In the genomic region with DNA sequence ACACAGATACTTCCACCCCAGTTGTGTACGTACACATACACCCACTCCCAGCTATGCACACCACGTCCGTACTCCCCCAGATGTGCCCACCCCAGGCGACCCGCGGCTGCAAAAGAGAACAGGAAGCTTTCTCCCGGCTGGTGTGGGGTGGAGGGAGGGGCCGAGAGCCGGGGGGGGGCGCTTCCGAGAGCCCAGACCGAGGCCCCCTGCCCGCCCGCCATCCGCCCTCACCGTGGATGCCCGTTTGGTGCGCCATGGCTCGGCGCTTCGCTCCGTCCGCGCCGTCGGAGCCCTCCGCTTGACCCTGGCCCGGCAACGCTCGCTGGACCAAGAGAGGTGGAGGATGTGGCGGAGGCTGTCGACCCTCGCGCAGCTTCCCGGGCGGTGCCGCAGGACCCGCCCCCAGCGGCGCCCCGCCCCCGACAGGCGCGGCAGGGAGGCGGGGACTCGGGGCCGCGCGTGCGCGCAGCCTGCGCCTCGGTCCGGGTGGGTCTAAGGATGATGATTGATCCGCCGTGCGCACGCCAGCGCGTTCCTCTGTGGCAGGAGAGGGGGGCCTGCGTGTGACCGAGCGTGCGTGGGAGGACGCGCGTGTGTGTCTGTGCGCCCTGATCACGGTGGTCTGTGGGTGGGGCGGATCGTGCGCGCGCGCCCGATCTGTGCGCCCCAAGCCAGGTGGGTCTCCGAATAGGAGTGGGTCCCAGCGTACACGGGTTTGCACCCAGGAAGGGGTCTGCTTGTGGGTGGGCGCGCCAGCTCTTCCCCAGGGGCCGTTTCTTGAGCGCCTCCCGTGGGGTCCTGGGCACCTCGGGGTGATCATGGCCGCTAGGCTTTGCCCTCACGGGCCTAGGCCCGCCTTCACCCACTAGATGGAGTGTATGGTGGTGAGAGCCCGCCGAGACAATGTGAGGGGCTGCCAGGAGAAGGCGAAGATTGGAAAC, we compare ENCODE assay signal across 8 cellular contexts. TPM values are rescaled to one million over a fixed set of nuclear protein-coding genes. Genes with fewer than 3 reads are reported as not detected.
DNase-seq lines count a peak whose midpoint lies in the region; ATAC-seq and TF ChIP-seq lines count a peak whose summit lies in the region.

A gene (minus strand): TSS at position 398 of the 941 bp plus-strand sequence. CDS start 142 bp downstream, at position 256.

- no peaks in the 10 kb centered on the region for H3K27me3 Mint-ChIP-seq in effector memory CD8-positive, alpha-beta T cell

- H2AK5ac ChIP-seq in mesenchymal stem cell (ENCODE audit: low read length, severe bottlenecking): peak within 1 kb of the TSS; percentile 66

- CTCF ChIA-PET in activated CD8-positive, alpha-beta memory T cell treated with anti-CD3 and anti-CD28 coated beads for 36 hours (lab: Charles Lee): interaction anchor here (0.9 to 2.9 kb wide), 8 partner anchors 8 to 100 kb away, joined by 3 to 25 read pairs (median 5); a partner anchor contains a TSS

- peak within 1 kb of the TSS in 1 of 2 experiments; percentile 91 for H3K14ac ChIP-seq in mesenchymal stem cell (ENCODE audit: low read length in 2 of 2)

- no peaks in the 10 kb centered on the region for H3K27me3 ChIP-seq in mesenchymal stem cell (ENCODE audit: control insufficient read depth in 1 of 2, insufficient read depth in 1 of 2, low read length in 2 of 2)

- H3K4me1 Mint-ChIP-seq in effector memory CD8-positive, alpha-beta T cell (ENCODE audit: low read depth in 2 of 2): peaks cover 54 to 73% of the 10 kb centered on the region in 2 donors

- H2BK5ac ChIP-seq in mesenchymal stem cell (ENCODE audit: low read depth, low read length, poor library complexity, severe bottlenecking): peak within 1 kb of the TSS; percentile 63

- TF ChIP-seq CTCF in AG09309 (IDR thresholded peaks at IDR 0.05; ENCODE audit: control insufficient read depth, insufficient read depth, low read depth, low read length, missing control alignments): peak; percentile 42

- DNase-seq in AG09309 (ENCODE audit: low read depth): no peak
- DNase-seq in NCI-H82 (lab: John Stamatoyannopoulos, UW): peak; percentile 82
- peak; percentile 78 to 84 (median 83) for DNase-seq in effector memory CD8-positive, alpha-beta T cell
- peak; percentile 79 for DNase-seq in mesenchymal stem cell
- peak; percentile 64 for DNase-seq in stimulated activated CD8-positive, alpha-beta memory T cell treated with anti-CD3 and anti-CD28 coated beads, Interleukin-12 subunit alpha, Interleukin-12 subunit beta, amount 100 ng/mL, for 24 hours (ENCODE audit: extremely low read depth)

- peak within 1 kb of the TSS; percentile 83 to 90 for H3K4ac ChIP-seq in mesenchymal stem cell (ENCODE audit: low read depth in 1 of 2, low read length in 2 of 2)

- peaks cover 47% of the 10 kb centered on the region for H3K4me1 ChIP-seq in mesenchymal stem cell (ENCODE audit: control insufficient read depth, insufficient read depth, low read depth, low read length)

- H3K9me3 ChIP-seq in mesenchymal stem cell (ENCODE audit: control insufficient read depth, low read length): no peaks in the 10 kb centered on the region

- H3K27ac ChIP-seq in mesenchymal stem cell (ENCODE audit: low read length, poor library complexity, severe bottlenecking): peak within 1 kb of the TSS; percentile 86

- peak within 1 kb of the TSS; percentile 89 for H3K4me3 ChIP-seq in AG09309 (ENCODE audit: control insufficient read depth, low read depth, low read length)
- H3K4me3 ChIP-seq in mesenchymal stem cell (ENCODE audit: insufficient read depth in 1 of 2, low read depth in 1 of 2, low read length in 2 of 2): peak within 1 kb of the TSS; percentile 78 to 94

- peak within 1 kb of the TSS in 1 of 2 experiments; percentile 55 for H3K23ac ChIP-seq in mesenchymal stem cell (ENCODE audit: low read length in 2 of 2)

- H4K8ac ChIP-seq in mesenchymal stem cell (ENCODE audit: low read length): peak within 1 kb of the TSS; percentile 98

- no peaks in the 10 kb centered on the region for H3K9me3 Mint-ChIP-seq in effector memory CD8-positive, alpha-beta T cell

- H2BK120ac ChIP-seq in mesenchymal stem cell (ENCODE audit: low read depth, low read length): peak within 1 kb of the TSS; percentile 82

- H3K27ac Mint-ChIP-seq in effector memory CD8-positive, alpha-beta T cell: peak within 1 kb of the TSS; percentile 93 to 95

- H3K4me2 ChIP-seq in mesenchymal stem cell (ENCODE audit: low read length, poor library complexity, severe bottlenecking): peak within 1 kb of the TSS; percentile 89

- no peak within 1 kb of the TSS for H2AFZ ChIP-seq in mesenchymal stem cell (ENCODE audit: low read depth, low read length)

- peak within 1 kb of the TSS; percentile 95 for H3K9ac ChIP-seq in mesenchymal stem cell (ENCODE audit: low read length)

- peaks cover 29% of the 10 kb centered on the region for H3K36me3 Mint-ChIP-seq in effector memory CD8-positive, alpha-beta T cell (ENCODE audit: insufficient read depth)

- under 1% methylated on average over 36 of the region's 92 CpGs for WGBS in mesenchymal stem cell

- peaks cover 15 to 18% of the 10 kb centered on the region in 2 experiments for H3K36me3 ChIP-seq in mesenchymal stem cell (ENCODE audit: control insufficient read depth in 1 of 2, insufficient read depth in 2 of 2, low read depth in 1 of 2, low read length in 2 of 2)

- peak within 1 kb of the TSS; percentile 92 for H2BK15ac ChIP-seq in mesenchymal stem cell (ENCODE audit: low read depth, poor library complexity, severe bottlenecking)

- ATAC-seq in GM18870 (IDR thresholded peaks at IDR 0.05; ENCODE audit: unreplicated experiment): peak; percentile 48
- ATAC-seq in HG03108 (IDR thresholded peaks at IDR 0.05; ENCODE audit: unreplicated experiment): peak; percentile 73
- ATAC-seq in effector memory CD8-positive, alpha-beta T cell (replicated peaks): peak; percentile 80

- peak within 1 kb of the TSS; percentile 97 to 98 for H3K4me3 Mint-ChIP-seq in effector memory CD8-positive, alpha-beta T cell

- peak within 1 kb of the TSS; percentile 96 to 99 for H3K18ac ChIP-seq in mesenchymal stem cell (ENCODE audit: low read depth in 1 of 2, low read length in 2 of 2)

- POLR2A ChIA-PET in activated CD8-positive, alpha-beta memory T cell treated with anti-CD3 and anti-CD28 coated beads for 36 hours (lab: Charles Lee): interaction anchor here (0.7 to 19.3 kb wide), 9 partner anchors 9 to 656 kb away, joined by 3 to 246 read pairs (median 5); a partner anchor contains a TSS

- H2BK12ac ChIP-seq in mesenchymal stem cell (ENCODE audit: low read length in 2 of 2): peak within 1 kb of the TSS; percentile 67 to 79

- H3K79me1 ChIP-seq in mesenchymal stem cell (replicated peaks; ENCODE audit: low read length, poor library complexity, severe bottlenecking): peaks cover 16% of the 10 kb centered on the region

- peak within 1 kb of the TSS; percentile 98 for H4K91ac ChIP-seq in mesenchymal stem cell (ENCODE audit: low read length)

RNA-seq across cellular contexts. Expression of the gene that starts here (rescaled TPM):
- total RNA-seq in activated CD8-positive, alpha-beta memory T cell treated with anti-CD3 and anti-CD28 coated beads for 36 hours: 100 to 1,000 TPM; 117 to 123 TPM
- 91.9 TPM for polyA plus RNA-seq in mesenchymal stem cell (2013, experiment 1 of 2)
- polyA plus RNA-seq in mesenchymal stem cell (2013, experiment 2 of 2): 91.8 TPM
